ENCODE assay signal across 24 cellular contexts in genomic region chr12:78164154-78164553, GRCh38.
"Had no signal": no experiment of that assay in that cellular context is flagged by ENCODE, and none has a peak within 500 bp of the region (broad histone marks: within the 10 kb centered on the region; RNA-seq: fewer than 3 reads in every experiment).

No MANE protein-coding gene starts in this region.

- H3K27ac ChIP-seq: coronary artery, esophagus muscularis mucosa, left ventricle myocardium inferior, right lobe of liver, skin epidermis, stomach, transverse colon, WERI-Rb-1 had no signal

- FAIRE-seq: frontal cortex, urothelium cell line had no signal

- ATAC-seq: activated CD8-positive, alpha-beta memory T cell treated with anti-CD3 and anti-CD28 coated beads, Interleukin-2, amount 10 ng/mL, durations not matched to agents 7 days and 5 days; activated CD8-positive, alpha-beta T cell treated with anti-CD3 and anti-CD28 coated beads for 36 hours; naive thymus-derived CD4-positive, alpha-beta T cell; right lobe of liver; stimulated activated memory B cell treated with anti-CD40 and anti-IgM and Interleukin-4, amounts not matched to agents 10 μg/mL and 1 μg/mL and 100 μg/mL, for 72 hours had no signal

- DNase-seq: activated CD4-positive, alpha-beta T cell treated with anti-CD3 and anti-CD28 coated beads, Interleukin-2, amount 10 ng/mL, durations not matched to agents 7 days and 5 days; activated CD4-positive, CD25-positive, alpha-beta regulatory T cell treated with anti-CD3 and anti-CD28 coated beads, Interleukin-2, amount 50 U/mL, for 72 hours; activated CD8-positive, alpha-beta memory T cell treated with anti-CD3 and anti-CD28 coated beads, Interleukin-2, amount 10 ng/mL, durations not matched to agents 7 days and 5 days; activated CD8-positive, alpha-beta T cell treated with anti-CD3 and anti-CD28 coated beads for 36 hours; activated effector memory CD4-positive, alpha-beta T cell treated with anti-CD3 and anti-CD28 coated beads, Interleukin-2, amount 50 U/mL, for 16 hours; activated naive CD4-positive, alpha-beta T cell treated with anti-CD3 and anti-CD28 coated beads, Interleukin-2, amount 10 ng/mL, durations not matched to agents 7 days and 5 days; activated T-cell treated with anti-CD3 and anti-CD28 coated beads for 4 hours; amygdala; hippocampal formation; kidney glomerular epithelial cell; left ventricle myocardium inferior; naive thymus-derived CD4-positive, alpha-beta T cell; occipital lobe; posterior cingulate gyrus; right lobe of liver; stomach; transverse colon; WERI-Rb-1 had no signal
